Comparison of ENCODE assay signal across 23 cellular contexts in genomic region chr4:137387924-137388323, GRCh38.
DNase-seq lines count a peak whose midpoint lies in the region; TF ChIP-seq lines count a peak whose summit lies in the region.
"Had no signal": no experiment of that assay in that cellular context is flagged by ENCODE, and none has a peak within 500 bp of the region (broad histone marks: within the 10 kb centered on the region; RNA-seq: fewer than 3 reads in every experiment).

No MANE protein-coding gene starts in this region.

- intact Hi-C loops in MCF 10A (cut with micrococcal nuclease) (no loop called here), breast epithelium (cut with DNase I; ENCODE audit: low total_unique reads) (no loop called here)

- H3K4me1 Mint-ChIP-seq in MCF 10A (ENCODE audit: insufficient read depth, unreplicated experiment) (no peaks in the 10 kb centered on the region), endothelial cell (ENCODE audit: unreplicated experiment) (no peaks in the 10 kb centered on the region)
- H3K4me1 Mint-ChIP-seq: CD4-positive, CD25-positive, alpha-beta regulatory T cell had no signal

- H3K9me3 Mint-ChIP-seq in MCF 10A (ENCODE audit: unreplicated experiment) (peaks cover 7% of the 10 kb centered on the region), endothelial cell (ENCODE audit: unreplicated experiment) (no peaks in the 10 kb centered on the region)
- H3K9me3 Mint-ChIP-seq: neural crest cell; T-helper 1 cell treated with Interleukin-12 subunit alpha and Interleukin-12 subunit beta and Interleukin-4 antibody, amounts not matched to agents 30 μg/mL and 1 μg/mL, for 36 hours had no signal

- no TSS peak for BruUV-seq in MCF 10A (replicated peaks; lab: Mats Ljungman, UMichigan)

- H3K9me3 ChIP-seq in breast epithelium = no peaks in the 10 kb centered on the region
- H3K9me3 ChIP-seq: body of pancreas, esophagus squamous epithelium had no signal

- H3K27ac Mint-ChIP-seq in MCF 10A (ENCODE audit: low read depth, unreplicated experiment) = no peak overlapping the region
- no peak overlapping the region for H3K27ac Mint-ChIP-seq in endothelial cell (ENCODE audit: unreplicated experiment)
- H3K27ac Mint-ChIP-seq: activated CD4-positive, alpha-beta memory T cell treated with anti-CD3 and anti-CD28 coated beads for 36 hours; CD4-positive, CD25-positive, alpha-beta regulatory T cell; T-helper 1 cell treated with Interleukin-12 subunit alpha and Interleukin-12 subunit beta and Interleukin-4 antibody, amounts not matched to agents 30 μg/mL and 1 μg/mL, for 36 hours had no signal

- TF ChIP-seq POLR2A in breast epithelium (IDR thresholded peaks at IDR 0.05) = no peak

- H3K36me3 Mint-ChIP-seq in MCF 10A (ENCODE audit: insufficient read depth, unreplicated experiment) (no peaks in the 10 kb centered on the region), endothelial cell (ENCODE audit: low read depth, unreplicated experiment) (no peaks in the 10 kb centered on the region)
- H3K36me3 Mint-ChIP-seq: activated CD4-positive, alpha-beta memory T cell treated with anti-CD3 and anti-CD28 coated beads for 36 hours; CD4-positive, CD25-positive, alpha-beta regulatory T cell had no signal

- H3K27me3 Mint-ChIP-seq in MCF 10A (ENCODE audit: insufficient read depth, unreplicated experiment) = no peaks in the 10 kb centered on the region
- no peaks in the 10 kb centered on the region for H3K27me3 Mint-ChIP-seq in endothelial cell (ENCODE audit: unreplicated experiment)
- H3K27me3 Mint-ChIP-seq: activated CD4-positive, alpha-beta memory T cell treated with anti-CD3 and anti-CD28 coated beads for 36 hours; CD4-positive, CD25-positive, alpha-beta regulatory T cell had no signal

- H3K4me3 Mint-ChIP-seq in MCF 10A (ENCODE audit: unreplicated experiment) = no peak overlapping the region
- no peak overlapping the region for H3K4me3 Mint-ChIP-seq in endothelial cell (ENCODE audit: unreplicated experiment)
- H3K4me3 Mint-ChIP-seq: activated CD4-positive, alpha-beta memory T cell treated with anti-CD3 and anti-CD28 coated beads for 36 hours; CD4-positive, CD25-positive, alpha-beta regulatory T cell; neural crest cell; T-helper 1 cell treated with Interleukin-12 subunit alpha and Interleukin-12 subunit beta and Interleukin-4 antibody, amounts not matched to agents 30 μg/mL and 1 μg/mL, for 36 hours had no signal

- CTCF ChIA-PET in MCF 10A (lab: Yijun Ruan, JAX) = no interaction called here

- no peaks in the 10 kb centered on the region for H3K36me3 ChIP-seq in breast epithelium
- H3K36me3 ChIP-seq: esophagus squamous epithelium had no signal

- H3K4me1 ChIP-seq in breast epithelium = no peaks in the 10 kb centered on the region
- H3K4me1 ChIP-seq: body of pancreas had no signal

- H3K4me3 ChIP-seq in breast epithelium (no peak overlapping the region), cardiac fibroblast (replicated peaks in 1 of 2; ENCODE audit: low read depth in 2 of 2, low read length in 2 of 2) (no peak overlapping the region)
- H3K4me3 ChIP-seq: body of pancreas, esophagus squamous epithelium had no signal

- POLR2A ChIA-PET in MCF 10A (lab: Yijun Ruan, JAX) = no interaction called here

- no peak overlapping the region for H3K27ac ChIP-seq in breast epithelium
- H3K27ac ChIP-seq: 22Rv1, body of pancreas, esophagus squamous epithelium, VCaP had no signal

- TF ChIP-seq CTCF in MCF 10A (IDR thresholded peaks at IDR 0.05; ENCODE audit: unreplicated experiment) = no peak
- no peak for TF ChIP-seq CTCF in breast epithelium (IDR thresholded peaks at IDR 0.05)
- no peak for TF ChIP-seq CTCF in cardiac fibroblast (IDR thresholded peaks at IDR 0.05; ENCODE audit: low read depth, low read length)
- no peak for TF ChIP-seq CTCF in endothelial cell (IDR thresholded peaks at IDR 0.05; ENCODE audit: unreplicated experiment)

- no peaks in the 10 kb centered on the region for H3K27me3 ChIP-seq in breast epithelium
- H3K27me3 ChIP-seq: body of pancreas, esophagus squamous epithelium had no signal

- DNase-seq in MCF 10A (ENCODE audit: unreplicated experiment) (peak; percentile 28), breast epithelium (ENCODE audit: low spot score in 2 of 2) (no peak), cardiac fibroblast (ENCODE audit: low read depth in 2 of 2) (peak; percentile 77 to 85), glomerular visceral epithelial cell (ENCODE audit: extremely low spot score) (peak; percentile 3), OCI-M1 (lab: John Stamatoyannopoulos, UW) (no peak), hypothalamus (lab: John Stamatoyannopoulos, UW) (no peak), NCI-H187 (lab: John Stamatoyannopoulos, UW) (no peak), endothelial cell (ENCODE audit: low spot score) (no peak)
- DNase-seq: activated CD4-positive, alpha-beta memory T cell treated with anti-CD3 and anti-CD28 coated beads for 36 hours; activated naive CD4-positive, alpha-beta T cell treated with Interleukin-2 at 50 U/mL for 16 hours; activated T-cell treated with anti-CD3 and anti-CD28 coated beads, Interleukin-2, amount 50 U/mL, for 1 hour; body of pancreas; CD4-positive, CD25-positive, alpha-beta regulatory T cell; esophagus squamous epithelium; left colon; midbrain; NCI-H2081; NCI-H510A; Right ventricle myocardium superior had no signal

Comparison
In these comparisons a context has a peak if more than half of its experiments do, and no peak if none do; other contexts are left out.
1. DNase-seq: peak in MCF 10A (single experiment), cardiac fibroblast (2 of 2) and glomerular visceral epithelial cell (single experiment); none in breast epithelium (0 of 2), OCI-M1 (single experiment), hypothalamus (0 of 51), NCI-H187 (0 of 2) and endothelial cell (single experiment).